34 cellular contexts compared by ENCODE assay signal in genomic region chr11:59898046-59898445, GRCh38. TPM values are rescaled to one million over a fixed set of nuclear protein-coding genes. Genes with fewer than 3 reads are reported as not detected.
"Had no signal": no experiment of that assay in that cellular context is flagged by ENCODE, and none has a peak within 500 bp of the region (broad histone marks: within the 10 kb centered on the region; RNA-seq: fewer than 3 reads in every experiment).

No MANE protein-coding gene starts in this region.

- H3K27ac Mint-ChIP-seq: activated CD8-positive, alpha-beta T cell treated with anti-CD3 and anti-CD28 coated beads for 36 hours; activated naive CD8-positive, alpha-beta T cell; activated T-helper 17 cell treated with anti-CD3 and anti-CD28 coated beads, Interleukin-2, amount 50 U/mL, for 72 hours; effector memory CD8-positive, alpha-beta T cell; WTC11 had no signal

- H3K9me3 Mint-ChIP-seq: activated CD8-positive, alpha-beta T cell treated with anti-CD3 and anti-CD28 coated beads for 36 hours; activated T-cell treated with anti-CD3 and anti-CD28 coated beads, Interleukin-2, amount 50 U/mL, for 4 hours; activated T-helper 17 cell treated with anti-CD3 and anti-CD28 coated beads, Interleukin-2, amount 50 U/mL, for 72 hours had no signal

- H3K27ac ChIP-seq: body of pancreas, esophagus muscularis mucosa, foreskin keratinocyte, gastrocnemius medialis, heart left ventricle, VCaP had no signal

- H3K4me3 Mint-ChIP-seq: activated CD8-positive, alpha-beta T cell treated with anti-CD3 and anti-CD28 coated beads for 36 hours; activated naive CD8-positive, alpha-beta T cell; activated T-cell treated with anti-CD3 and anti-CD28 coated beads, Interleukin-2, amount 50 U/mL, for 4 hours; activated T-helper 17 cell treated with anti-CD3 and anti-CD28 coated beads, Interleukin-2, amount 50 U/mL, for 72 hours; effector memory CD8-positive, alpha-beta T cell; WTC11 had no signal

- H3K36me3 Mint-ChIP-seq: activated naive CD8-positive, alpha-beta T cell; WTC11 had no signal

- H3K9me3 ChIP-seq: body of pancreas, esophagus muscularis mucosa, gastrocnemius medialis, heart left ventricle had no signal

- DNase-seq: activated CD4-positive, alpha-beta T cell treated with anti-CD3 and anti-CD28 coated beads for 1 hour; activated CD4-positive, alpha-beta T cell treated with anti-CD3 and anti-CD28 coated beads for 4 hours; activated CD4-positive, alpha-beta T cell treated with anti-CD3 and anti-CD28 coated beads, Interleukin-2, amount 50 U/mL, for 1 hour; activated CD4-positive, alpha-beta T cell treated with anti-CD3 and anti-CD28 coated beads, Interleukin-2, amount 50 U/mL, for 48 hours; activated CD8-positive, alpha-beta memory T cell treated with anti-CD3 and anti-CD28 coated beads for 24 hours; activated CD8-positive, alpha-beta T cell treated with anti-CD3 and anti-CD28 coated beads for 36 hours; activated effector memory CD4-positive, alpha-beta T cell treated with Interleukin-2 at 50 U/mL for 16 hours; activated gamma-delta T cell treated with Interleukin-2 at 50 U/mL for 16 hours; activated naive CD4-positive, alpha-beta T cell treated with anti-CD3 and anti-CD28 coated beads, Interleukin-2, amount 50 U/mL, for 16 hours; activated naive CD4-positive, alpha-beta T cell treated with Interleukin-2 at 50 U/mL for 16 hours; activated T-cell treated with anti-CD3 and anti-CD28 coated beads, Interleukin-2, amount 50 U/mL, for 4 hours; amniotic stem cell; anterior cingulate cortex; body of pancreas; caudate nucleus; cortex of kidney; dermis blood vessel endothelial cell; effector CD4-positive, alpha-beta T cell; effector memory CD8-positive, alpha-beta T cell; erythroblast; foreskin keratinocyte; gastrocnemius medialis; glutamatergic neuron; heart left ventricle; T-helper 2 cell had no signal

- H3K36me3 ChIP-seq: esophagus muscularis mucosa, gastrocnemius medialis, heart left ventricle had no signal

- H3K4me1 ChIP-seq: body of pancreas, esophagus muscularis mucosa, gastrocnemius medialis had no signal

- H3K4me3 ChIP-seq: body of pancreas, esophagus muscularis mucosa, gastrocnemius medialis, heart left ventricle had no signal

- ATAC-seq: activated CD8-positive, alpha-beta T cell treated with anti-CD3 and anti-CD28 coated beads for 36 hours; activated T-cell treated with anti-CD3 and anti-CD28 coated beads, Interleukin-2, amount 50 U/mL, for 4 hours; activated T-helper 17 cell treated with anti-CD3 and anti-CD28 coated beads, Interleukin-2, amount 50 U/mL, for 72 hours; body of pancreas; effector memory CD8-positive, alpha-beta T cell; foreskin keratinocyte; gastrocnemius medialis; heart left ventricle; WTC11 had no signal

- H3K27me3 ChIP-seq: body of pancreas, esophagus muscularis mucosa, foreskin keratinocyte, gastrocnemius medialis, heart left ventricle had no signal

- FAIRE-seq: colon had no signal

- H3K4me1 Mint-ChIP-seq: activated T-helper 17 cell treated with anti-CD3 and anti-CD28 coated beads, Interleukin-2, amount 50 U/mL, for 72 hours had no signal

RNA-seq across cellular contexts. Expression of gene OOSP3, which starts 19.5 kb away (rescaled TPM):
- total RNA-seq: activated CD8-positive, alpha-beta T cell treated with anti-CD3 and anti-CD28 coated beads for 36 hours; activated T-cell treated with anti-CD3 and anti-CD28 coated beads, Interleukin-2, amount 50 U/mL, for 4 hours; activated T-helper 17 cell treated with anti-CD3 and anti-CD28 coated beads, Interleukin-2, amount 50 U/mL, for 72 hours; body of pancreas; chondrocyte; dermis blood vessel endothelial cell; esophagus muscularis mucosa; foreskin keratinocyte; gastrocnemius medialis; heart left ventricle; T-helper 1 cell treated with Interleukin-12 subunit alpha and Interleukin-12 subunit beta and Interleukin-4 antibody, amounts not matched to agents 30 ng/mL and 1 ng/mL, for 36 hours; WTC11 had no signal
- polyA plus RNA-seq: adipose tissue, heart left ventricle had no signal

RNA-seq across cellular contexts. Expression of gene TCN1, which starts 31.8 kb away (rescaled TPM):
- total RNA-seq: activated CD8-positive, alpha-beta T cell treated with anti-CD3 and anti-CD28 coated beads for 36 hours; activated T-cell treated with anti-CD3 and anti-CD28 coated beads, Interleukin-2, amount 50 U/mL, for 4 hours; activated T-helper 17 cell treated with anti-CD3 and anti-CD28 coated beads, Interleukin-2, amount 50 U/mL, for 72 hours; chondrocyte; foreskin keratinocyte; gastrocnemius medialis; T-helper 1 cell treated with Interleukin-12 subunit alpha and Interleukin-12 subunit beta and Interleukin-4 antibody, amounts not matched to agents 30 ng/mL and 1 ng/mL, for 36 hours; WTC11 had no signal

RNA-seq across cellular contexts. Expression of gene OOSP1, which starts 40.2 kb away (rescaled TPM):
- total RNA-seq: activated CD8-positive, alpha-beta T cell treated with anti-CD3 and anti-CD28 coated beads for 36 hours; activated T-cell treated with anti-CD3 and anti-CD28 coated beads, Interleukin-2, amount 50 U/mL, for 4 hours; activated T-helper 17 cell treated with anti-CD3 and anti-CD28 coated beads, Interleukin-2, amount 50 U/mL, for 72 hours; body of pancreas; chondrocyte; dermis blood vessel endothelial cell; esophagus muscularis mucosa; foreskin keratinocyte; gastrocnemius medialis; T-helper 1 cell treated with Interleukin-12 subunit alpha and Interleukin-12 subunit beta and Interleukin-4 antibody, amounts not matched to agents 30 ng/mL and 1 ng/mL, for 36 hours; WTC11 had no signal
- polyA plus RNA-seq: adipose tissue, foreskin keratinocyte, heart left ventricle had no signal

RNA-seq across cellular contexts. Expression of gene CBLIF, which starts 52.7 kb away (rescaled TPM):
- total RNA-seq: activated CD8-positive, alpha-beta T cell treated with anti-CD3 and anti-CD28 coated beads for 36 hours; activated T-cell treated with anti-CD3 and anti-CD28 coated beads, Interleukin-2, amount 50 U/mL, for 4 hours; activated T-helper 17 cell treated with anti-CD3 and anti-CD28 coated beads, Interleukin-2, amount 50 U/mL, for 72 hours; body of pancreas; chondrocyte; dermis blood vessel endothelial cell; esophagus muscularis mucosa; foreskin keratinocyte; gastrocnemius medialis; heart left ventricle; T-helper 1 cell treated with Interleukin-12 subunit alpha and Interleukin-12 subunit beta and Interleukin-4 antibody, amounts not matched to agents 30 ng/mL and 1 ng/mL, for 36 hours; WTC11 had no signal
- polyA plus RNA-seq: foreskin keratinocyte, heart left ventricle had no signal
